Comparison of ENCODE assay signal across 16 cellular contexts in the genomic region with DNA sequence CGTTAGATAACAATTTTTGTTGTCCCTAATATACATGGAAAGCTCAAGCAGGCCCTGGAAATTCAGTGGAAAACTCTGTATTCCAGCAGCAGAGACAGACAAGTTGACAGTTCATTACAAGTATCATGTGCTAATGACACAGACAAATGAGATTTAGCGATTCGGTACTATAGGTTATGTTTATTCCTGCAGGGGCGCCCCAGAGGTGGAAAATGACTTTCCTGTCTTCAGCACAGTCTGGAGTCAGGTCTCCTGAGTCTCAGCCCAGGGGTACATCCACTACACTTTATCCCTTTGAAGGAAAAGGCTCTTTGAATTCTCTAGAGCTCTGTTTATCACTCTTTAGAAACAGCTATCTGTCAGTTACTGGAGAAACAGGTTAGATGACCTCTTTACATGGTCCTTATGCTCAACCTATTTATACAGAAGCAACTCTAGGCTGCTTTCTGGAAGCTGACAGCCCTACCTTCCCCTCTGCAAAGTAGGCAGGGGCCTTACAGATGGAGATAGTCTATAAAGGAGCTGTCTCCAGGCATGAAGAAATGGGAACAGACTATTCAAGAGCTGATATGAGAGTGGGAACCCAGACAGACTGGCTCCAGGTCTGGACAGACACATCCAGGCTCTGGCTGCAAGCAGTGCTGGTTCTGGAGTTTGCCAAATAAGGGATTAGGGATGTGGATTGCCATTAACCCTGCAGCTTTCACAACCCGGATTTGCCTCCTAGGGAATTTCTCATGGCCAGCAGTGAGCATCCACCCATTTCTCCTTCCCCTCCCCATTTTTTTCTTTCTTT.
"Had no signal": no experiment of that assay in that cellular context is flagged by ENCODE, and none has a peak within 500 bp of the region (broad histone marks: within the 10 kb centered on the region; RNA-seq: fewer than 3 reads in every experiment).

No MANE protein-coding gene starts in this region.

- H3K36me3 ChIP-seq: adrenal gland, colonic mucosa, heart right ventricle, sigmoid colon, stomach had no signal

- H3K27me3 ChIP-seq: adrenal gland, colonic mucosa, sigmoid colon, testis had no signal

- H3K9me3 ChIP-seq: adrenal gland, colonic mucosa, testis had no signal

- DNase-seq: activated T-cell treated with anti-CD3 and anti-CD28 coated beads, Interleukin-2, amount 50 U/mL, for 1 hour; colonic mucosa; heart right ventricle; kidney; naive thymus-derived CD4-positive, alpha-beta T cell; occipital lobe; sigmoid colon; stimulated activated CD4-positive, alpha-beta T cell treated with anti-CD3 and anti-CD28 coated beads, Interleukin-15, amount 100 ng/mL, for 24 hours; stomach; T-helper 1 cell; testis had no signal

- H3K4me2 ChIP-seq: smooth muscle cell had no signal

- H3K4me3 ChIP-seq: adrenal gland, colonic mucosa, heart right ventricle, lung, sigmoid colon, smooth muscle cell, stomach, testis had no signal

- ATAC-seq: left lobe of liver; naive thymus-derived CD4-positive, alpha-beta T cell; stimulated activated memory B cell treated with anti-CD40 and anti-IgM and Interleukin-4, amounts not matched to agents 10 μg/mL and 1 μg/mL and 100 μg/mL, for 72 hours had no signal

- H3K4me1 ChIP-seq: adrenal gland, colonic mucosa, heart right ventricle, sigmoid colon, stomach, testis had no signal

- H3K27ac ChIP-seq: adrenal gland, colonic mucosa, heart right ventricle, sigmoid colon, stomach, testis had no signal
